In the genomic region with DNA sequence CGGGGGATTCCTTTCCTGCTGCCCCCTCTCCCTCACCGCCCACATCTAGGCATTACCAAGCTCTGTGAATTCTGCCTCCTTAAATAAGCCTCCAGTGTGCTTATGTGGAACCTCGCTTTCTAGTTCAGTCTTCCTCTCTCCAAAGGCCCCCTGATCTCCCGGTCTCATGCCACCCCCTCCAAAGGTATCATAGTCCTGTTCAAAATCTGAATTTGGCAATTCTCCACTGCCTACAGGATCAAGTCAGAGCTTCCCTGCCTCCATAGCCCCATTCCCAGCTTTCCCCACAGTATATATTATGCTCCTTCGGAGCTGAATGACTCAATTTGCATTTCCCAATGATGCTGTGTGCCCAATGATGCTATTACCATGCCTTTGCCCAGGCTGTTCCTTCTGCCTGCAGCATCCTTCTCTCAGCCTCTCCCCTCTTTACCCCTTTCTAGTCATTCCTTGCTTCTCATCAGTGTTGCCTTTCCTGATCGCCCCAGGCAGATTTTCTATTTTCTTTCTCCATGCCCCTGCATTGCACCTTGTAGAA, we compare ENCODE assay signal across 14 cellular contexts. TPM values are rescaled to one million over a fixed set of nuclear protein-coding genes. Genes with fewer than 3 reads are reported as not detected.
DNase-seq lines count a peak whose midpoint lies in the region; ATAC-seq, FAIRE-seq and TF ChIP-seq lines count a peak whose summit lies in the region.
"Had no signal": no experiment of that assay in that cellular context is flagged by ENCODE, and none has a peak within 500 bp of the region (broad histone marks: within the 10 kb centered on the region; RNA-seq: fewer than 3 reads in every experiment).

No MANE protein-coding gene starts in this region.

- 89% methylated on average over 5 of the region's 6 CpGs for WGBS in mammary epithelial cell (ENCODE audit: low coverage, missing lambda C conversion rate)
- WGBS in mesenchymal stem cell = 65% methylated on average over 5 of the region's 6 CpGs

- H2BK5ac ChIP-seq in mesenchymal stem cell (ENCODE audit: low read depth, low read length, poor library complexity, severe bottlenecking) = no peak overlapping the region

- in situ Hi-C loops in mammary epithelial cell (cut with MboI; ENCODE audit: low sequenced_read_pairs in 2 of 2) = loop anchor here in 1 of 2 donors (10.0 to 25.0 kb wide), 2 partner anchors 145 to 208 kb away; partner anchors contain the start of gene FNDC5

- H3K79me2 ChIP-seq in mammary epithelial cell (ENCODE audit: insufficient read depth, low read length) = no peaks in the 10 kb centered on the region

- H3K14ac ChIP-seq in mesenchymal stem cell (ENCODE audit: low read length in 2 of 2) = no peak overlapping the region

- H3K9me3 Mint-ChIP-seq in MCF 10A (ENCODE audit: unreplicated experiment) = no peaks in the 10 kb centered on the region
- H3K9me3 Mint-ChIP-seq: endodermal cell had no signal

- no peak for TF ChIP-seq POLR2A in H54 (IDR thresholded peaks at IDR 0.05; ENCODE audit: low read depth, low read length)

- H3K4me3 ChIP-seq in mammary epithelial cell (replicated peaks in 1 of 3; ENCODE audit: insufficient read depth in 1 of 3, low read depth in 2 of 3, low read length in 3 of 3) (no peak overlapping the region), mesenchymal stem cell (ENCODE audit: insufficient read depth in 1 of 2, low read depth in 1 of 2, low read length in 2 of 2) (peak overlapping the region in 1 of 2 experiments; percentile 94)
- H3K4me3 ChIP-seq: BLaER1 had no signal

- peak overlapping the region; percentile 75 for H3K4me3 Mint-ChIP-seq in MCF 10A (ENCODE audit: unreplicated experiment)

- H3K36me3 ChIP-seq in mammary epithelial cell (ENCODE audit: insufficient read depth, low read length) (no peaks in the 10 kb centered on the region), mesenchymal stem cell (ENCODE audit: control insufficient read depth in 1 of 2, insufficient read depth in 2 of 2, low read depth in 1 of 2, low read length in 2 of 2) (peaks cover 10 to 12% of the 10 kb centered on the region in 2 experiments)
- H3K36me3 ChIP-seq: BLaER1 had no signal

- CTCF ChIA-PET in MCF 10A (lab: Yijun Ruan, JAX) (interaction anchor here (0.6 to 6.7 kb wide), 12 partner anchors 13 to 216 kb away, joined by 3 to 58 read pairs (median 4); no protein-coding TSS in a partner anchor), mammary epithelial cell (lab: Charles Lee; ENCODE audit: low non-redundant PET) (interaction anchor here (0.5 kb wide), 1 partner anchor 260 kb away, joined by 6 read pairs; no protein-coding TSS in a partner anchor)

- intact Hi-C loops in MCF 10A (cut with micrococcal nuclease) = loop anchor here (5.0 to 10.0 kb wide), 4 partner anchors 45 to 678 kb away; partner anchors contain the start of gene AK2
- intact Hi-C loops in mammary epithelial cell (cut with micrococcal nuclease) = no loop called here
- intact Hi-C loops in cardiac septum (cut with DNase I) = loop anchor here (2.0 kb wide), 1 partner anchor 150 kb away; no protein-coding TSS in a partner anchor

- no peak overlapping the region for H4K8ac ChIP-seq in mesenchymal stem cell (ENCODE audit: low read length)

- dilution Hi-C loops in mammary epithelial cell (cut with HindIII; ENCODE audit: low sequenced_read_pairs) = loop anchor here (5.0 to 10.0 kb wide), 3 partner anchors 60 to 368 kb away; no protein-coding TSS in a partner anchor

- H3K4me2 ChIP-seq in mammary epithelial cell (ENCODE audit: insufficient read depth, low read depth, low read length) (no peak overlapping the region), mesenchymal stem cell (ENCODE audit: low read length, poor library complexity, severe bottlenecking) (peak overlapping the region; percentile 87)

- H3K4me1 Mint-ChIP-seq in MCF 10A (ENCODE audit: insufficient read depth, unreplicated experiment) = peaks cover 20% of the 10 kb centered on the region

- H3K27ac ChIP-seq in mammary epithelial cell (ENCODE audit: insufficient read depth, low read depth, low read length) (no peak overlapping the region), angular gyrus (ENCODE audit: low read depth, low read length) (peak overlapping the region; percentile 60), mesenchymal stem cell (ENCODE audit: low read length, poor library complexity, severe bottlenecking) (no peak overlapping the region)
- H3K27ac ChIP-seq: BLaER1 had no signal

- no peak overlapping the region for H3K4ac ChIP-seq in mesenchymal stem cell (ENCODE audit: low read depth in 1 of 2, low read length in 2 of 2)

- H3K27ac Mint-ChIP-seq in MCF 10A (ENCODE audit: low read depth, unreplicated experiment) = no peak overlapping the region
- H3K27ac Mint-ChIP-seq: endodermal cell had no signal

- no peaks in the 10 kb centered on the region for H3K27me3 Mint-ChIP-seq in MCF 10A (ENCODE audit: insufficient read depth, unreplicated experiment)

- no peak overlapping the region for H3K9ac ChIP-seq in mammary epithelial cell (ENCODE audit: insufficient read depth, low read length)
- H3K9ac ChIP-seq in mesenchymal stem cell (ENCODE audit: low read length) = peak overlapping the region; percentile 92

- H2AFZ ChIP-seq in mammary epithelial cell (ENCODE audit: low read depth, low read length) (no peak overlapping the region), mesenchymal stem cell (ENCODE audit: low read depth, low read length) (no peak overlapping the region)

- BruUV-seq in MCF 10A (replicated peaks; lab: Mats Ljungman, UMichigan) = no TSS peak
- BruUV-seq in mammary epithelial cell (replicated peaks; lab: Mats Ljungman, UMichigan) = no TSS peak

- no peak for FAIRE-seq in H54 (lab: Jason Lieb, UNC)

- H2BK120ac ChIP-seq in mesenchymal stem cell (ENCODE audit: low read depth, low read length) = no peak overlapping the region

- no peak overlapping the region for H4K91ac ChIP-seq in mesenchymal stem cell (ENCODE audit: low read length)

- no peak overlapping the region for H2AK5ac ChIP-seq in mesenchymal stem cell (ENCODE audit: low read length, severe bottlenecking)

- H4K20me1 ChIP-seq in mammary epithelial cell (ENCODE audit: insufficient read depth, low read length) = no peaks in the 10 kb centered on the region
- H4K20me1 ChIP-seq: BLaER1 had no signal

- no peak overlapping the region for H3K23ac ChIP-seq in mesenchymal stem cell (ENCODE audit: low read length in 2 of 2)

- DNase-seq in MCF 10A (ENCODE audit: unreplicated experiment) (peak; percentile 24), mammary epithelial cell (no peak), mesenchymal stem cell (peak; percentile 52), H54 (ENCODE audit: insufficient read length, low spot score) (no peak), cardiac septum (ENCODE audit: low spot score) (no peak), NCI-H2171 (lab: John Stamatoyannopoulos, UW) (no peak)
- DNase-seq: heart left ventricle, mesendoderm, NCI-H2227 treated with DMSO at 0.1 percent for 48 hours, PC-3 had no signal

- H2BK15ac ChIP-seq in mesenchymal stem cell (ENCODE audit: low read depth, poor library complexity, severe bottlenecking) = no peak overlapping the region

- no peaks in the 10 kb centered on the region for H3K27me3 ChIP-seq in mammary epithelial cell (ENCODE audit: insufficient read depth, low read length)
- no peaks in the 10 kb centered on the region for H3K27me3 ChIP-seq in mesenchymal stem cell (ENCODE audit: control insufficient read depth in 1 of 2, insufficient read depth in 1 of 2, low read length in 2 of 2)

- H2BK12ac ChIP-seq in mesenchymal stem cell (ENCODE audit: low read length in 2 of 2) = no peak overlapping the region

- H3K4me1 ChIP-seq in mammary epithelial cell (ENCODE audit: insufficient read depth, low read length) = peaks cover 18% of the 10 kb centered on the region
- peaks cover 22% of the 10 kb centered on the region for H3K4me1 ChIP-seq in mesenchymal stem cell (ENCODE audit: control insufficient read depth, insufficient read depth, low read depth, low read length)

- no peak for ATAC-seq in GM18520 (IDR thresholded peaks at IDR 0.05; ENCODE audit: unreplicated experiment)
- ATAC-seq: heart left ventricle, PC-3 had no signal

- H3K9me3 ChIP-seq in mammary epithelial cell (replicated peaks; ENCODE audit: insufficient read depth, low read length) = no peaks in the 10 kb centered on the region
- H3K9me3 ChIP-seq in mesenchymal stem cell (ENCODE audit: control insufficient read depth, low read length) = no peaks in the 10 kb centered on the region
- H3K9me3 ChIP-seq: BLaER1, heart left ventricle had no signal

- H3K18ac ChIP-seq in mesenchymal stem cell (ENCODE audit: low read depth in 1 of 2, low read length in 2 of 2) = no peak overlapping the region

- no peaks in the 10 kb centered on the region for H3K36me3 Mint-ChIP-seq in MCF 10A (ENCODE audit: insufficient read depth, unreplicated experiment)

- POLR2A ChIA-PET in MCF 10A (lab: Yijun Ruan, JAX) = interaction anchor here (0.6 to 2.9 kb wide), 4 partner anchors 22 to 299 kb away, joined by 3 to 10 read pairs (median 3); partner anchors contain the start of gene RNF19B

- TF ChIP-seq CTCF in MCF 10A (IDR thresholded peaks at IDR 0.05; ENCODE audit: unreplicated experiment) (no peak), mammary epithelial cell (conservative IDR thresholded peaks at IDR 0.05 in 1 of 2, IDR thresholded peaks at IDR 0.05 in 1 of 2; ENCODE audit: extremely low read depth in 1 of 2, insufficient read depth in 1 of 2, low read depth in 1 of 2, low read length in 2 of 2) (no peak)

- peaks cover 18% of the 10 kb centered on the region for H3K79me1 ChIP-seq in mesenchymal stem cell (replicated peaks; ENCODE audit: low read length, poor library complexity, severe bottlenecking)

RNA-seq across cellular contexts. Expression of gene AZIN2, which starts 1.7 kb away (rescaled TPM):
- total RNA-seq in MCF 10A (2022) (1.6 and 4.3 TPM in 2 replicates), mammary epithelial cell (10 to 100 TPM in 1 of 2 donors, 1 to 10 TPM in 1; 8.3 to 12.5 TPM), cardiac septum (5.8 TPM)
- polyA plus RNA-seq in mammary epithelial cell = 3.4 TPM
- 16.3 TPM for polyA minus RNA-seq in mammary epithelial cell
- 4.2 TPM for polyA plus RNA-seq in mesenchymal stem cell (2013, experiment 1 of 2)
- 3.2 TPM for polyA plus RNA-seq in mesenchymal stem cell (2013, experiment 2 of 2)

RNA-seq across cellular contexts. Expression of gene AK2, which starts 46.0 kb away (rescaled TPM):
- total RNA-seq in MCF 10A (2022) (286 and 390 TPM in 2 replicates), mammary epithelial cell (100 to 1,000 TPM; 157 to 217 TPM), cardiac septum (99.8 TPM)
- polyA plus RNA-seq in mammary epithelial cell = 221 TPM
- 146 TPM for polyA minus RNA-seq in mammary epithelial cell
- polyA plus RNA-seq in mesenchymal stem cell (2013, experiment 1 of 2) = 81.3 TPM
- 82.4 TPM for polyA plus RNA-seq in mesenchymal stem cell (2013, experiment 2 of 2)

Comparison
In these comparisons a context has a peak if more than half of its experiments do, and no peak if none do; other contexts are left out.
1. DNase-seq: peak in MCF 10A (single experiment) and mesenchymal stem cell (single experiment); none in mammary epithelial cell (single experiment), H54 (single experiment), cardiac septum (single experiment) and NCI-H2171 (single experiment).